1 cellular context compared by ENCODE assay signal in genomic region chr16:53346-54236, GRCh38.
TF ChIP-seq lines count a peak whose summit lies in the region.

TSS of gene POLR3K (minus strand) at chr16:53608. CDS start at chr16:53586, 22 bp downstream.
TSS of gene SNRNP25 (plus strand) at chr16:53828. CDS start at chr16:54017, 189 bp downstream.

TF ChIP-seq in HepG2, 621 proteins besides CTCF, POLR2A, EP300 and RAD21 (continued from another document and continues in another):
- TF ChIP-seq ZNF674 (CRISPR knock-in tag; IDR thresholded peaks at IDR 0.05; ENCODE audit: low read depth) (peak; percentile 91; the same call in 1 of the 2 replicates), ZNF564 (CRISPR knock-in tag; IDR thresholded peaks at IDR 0.05) (peak; percentile 93), RFX1 (IDR thresholded peaks at IDR 0.05) (no peak), FLYWCH1 (CRISPR knock-in tag; IDR thresholded peaks at IDR 0.05) (no peak), KLF9 (CRISPR knock-in tag; IDR thresholded peaks at IDR 0.05; ENCODE audit: low read depth) (no peak), MED8 (CRISPR knock-in tag; IDR thresholded peaks at IDR 0.05; ENCODE audit: insufficient replicate concordance) (no peak), SYNCRIP (IDR thresholded peaks at IDR 0.05; ENCODE audit: insufficient read depth, low read depth, low read length) (no peak), RELA (CRISPR knock-in tag; IDR thresholded peaks at IDR 0.05) (no peak), ZNF264 (CRISPR knock-in tag; IDR thresholded peaks at IDR 0.05) (0 out of 2 replicates have a peak, but pooled peaks have one; percentile 12), NCOR1 (IDR thresholded peaks at IDR 0.05; ENCODE audit: borderline replicate concordance, low read length) (no peak), ISX (CRISPR knock-in tag; conservative IDR thresholded peaks at IDR 0.05) (peak; percentile 73; the same call in 1 of the 2 replicates), POLR2AphosphoS5 (IDR thresholded peaks at IDR 0.05; ENCODE audit: low read depth, low read length) (peak; percentile 74), LCORL (IDR thresholded peaks at IDR 0.05) (no peak), LCORL (CRISPR knock-in tag; IDR thresholded peaks at IDR 0.05) (peak; percentile 68), ELF4 (CRISPR knock-in tag; IDR thresholded peaks at IDR 0.05; ENCODE audit: borderline replicate concordance) (peak; percentile 79; the same call in 1 of the 2 replicates), YEATS2 (CRISPR knock-in tag; IDR thresholded peaks at IDR 0.05; ENCODE audit: borderline replicate concordance) (peak; percentile 36; the same call in 1 of the 2 replicates), THAP9 (CRISPR knock-in tag; IDR thresholded peaks at IDR 0.05; ENCODE audit: borderline replicate concordance) (peak; percentile 76; the same call in 1 of the 2 replicates), ZNF337 (CRISPR knock-in tag; IDR thresholded peaks at IDR 0.05; ENCODE audit: borderline replicate concordance, low read depth) (no peak), TFDP1 (CRISPR knock-in tag; IDR thresholded peaks at IDR 0.05; ENCODE audit: borderline replicate concordance) (peak; percentile 97), KLF6 (CRISPR knock-in tag; IDR thresholded peaks at IDR 0.05) (peak; percentile 40), ZNF670 (CRISPR knock-in tag; IDR thresholded peaks at IDR 0.05; ENCODE audit: borderline replicate concordance) (peak; percentile 65; the same call in 1 of the 2 replicates), ZNF331 (CRISPR knock-in tag; IDR thresholded peaks at IDR 0.05) (no peak), U2AF1 (optimal IDR thresholded peaks at IDR 0.05; ENCODE audit: low read depth, low read length) (no peak), ZBTB34 (CRISPR knock-in tag; IDR thresholded peaks at IDR 0.05) (no peak), ZNF839 (CRISPR knock-in tag; IDR thresholded peaks at IDR 0.05; ENCODE audit: borderline replicate concordance) (0 out of 2 replicates have a peak, but pooled peaks have one; percentile 42), ZNF660 (CRISPR knock-in tag; IDR thresholded peaks at IDR 0.05; ENCODE audit: borderline replicate concordance, low read depth) (no peak), KDM4B (CRISPR knock-in tag; IDR thresholded peaks at IDR 0.05) (no peak), BRD4 (CRISPR knock-in tag; IDR thresholded peaks at IDR 0.05) (0 out of 2 replicates have a peak, but pooled peaks have one; percentile 1), ATF7 (IDR thresholded peaks at IDR 0.05) (no peak), ATF7 (CRISPR knock-in tag; IDR thresholded peaks at IDR 0.05) (no peak), IKZF1 (IDR thresholded peaks at IDR 0.05) (no peak), DMAP1 (CRISPR knock-in tag; IDR thresholded peaks at IDR 0.05) (peak; percentile 70), AHR (CRISPR knock-in tag; IDR thresholded peaks at IDR 0.05) (peak; percentile 1; the same call in 1 of the 2 replicates), EED (CRISPR knock-in tag; IDR thresholded peaks at IDR 0.05) (peak; percentile 90), PAX8 (CRISPR knock-in tag; IDR thresholded peaks at IDR 0.05; ENCODE audit: borderline replicate concordance) (peak; percentile 61; the same call in 1 of the 2 replicates), ZNF549 (CRISPR knock-in tag; IDR thresholded peaks at IDR 0.05) (no peak), SIN3A (IDR thresholded peaks at IDR 0.05; ENCODE audit: borderline replicate concordance, low read depth, low read length) (peak; percentile 29; the same call in 1 of the 2 replicates), ZNF609 (CRISPR knock-in tag; IDR thresholded peaks at IDR 0.05; ENCODE audit: borderline replicate concordance) (no peak; the same call in 1 of the 2 replicates), JARID2 (CRISPR knock-in tag; IDR thresholded peaks at IDR 0.05; ENCODE audit: insufficient replicate concordance) (no peak), XRCC5 (optimal IDR thresholded peaks at IDR 0.05; ENCODE audit: low read length) (no peak), RARG (CRISPR knock-in tag; IDR thresholded peaks at IDR 0.05; ENCODE audit: low read depth) (no peak), NFKBIZ (CRISPR knock-in tag; IDR thresholded peaks at IDR 0.05) (no peak), ZNF546 (CRISPR knock-in tag; conservative IDR thresholded peaks at IDR 0.05) (no peak), RERE (CRISPR knock-in tag; IDR thresholded peaks at IDR 0.05; ENCODE audit: low read depth) (no peak)
- TF ChIP-seq, protein P1, sequence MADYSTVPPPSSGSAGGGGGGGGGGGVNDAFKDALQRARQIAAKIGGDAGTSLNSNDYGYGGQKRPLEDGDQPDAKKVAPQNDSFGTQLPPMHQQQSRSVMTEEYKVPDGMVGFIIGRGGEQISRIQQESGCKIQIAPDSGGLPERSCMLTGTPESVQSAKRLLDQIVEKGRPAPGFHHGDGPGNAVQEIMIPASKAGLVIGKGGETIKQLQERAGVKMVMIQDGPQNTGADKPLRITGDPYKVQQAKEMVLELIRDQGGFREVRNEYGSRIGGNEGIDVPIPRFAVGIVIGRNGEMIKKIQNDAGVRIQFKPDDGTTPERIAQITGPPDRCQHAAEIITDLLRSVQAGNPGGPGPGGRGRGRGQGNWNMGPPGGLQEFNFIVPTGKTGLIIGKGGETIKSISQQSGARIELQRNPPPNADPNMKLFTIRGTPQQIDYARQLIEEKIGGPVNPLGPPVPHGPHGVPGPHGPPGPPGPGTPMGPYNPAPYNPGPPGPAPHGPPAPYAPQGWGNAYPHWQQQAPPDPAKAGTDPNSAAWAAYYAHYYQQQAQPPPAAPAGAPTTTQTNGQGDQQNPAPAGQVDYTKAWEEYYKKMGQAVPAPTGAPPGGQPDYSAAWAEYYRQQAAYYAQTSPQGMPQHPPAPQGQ (CRISPR knock-in tag; IDR thresholded peaks at IDR 0.05; ENCODE audit: borderline replicate concordance), result no peak
- TF ChIP-seq, protein P2, sequence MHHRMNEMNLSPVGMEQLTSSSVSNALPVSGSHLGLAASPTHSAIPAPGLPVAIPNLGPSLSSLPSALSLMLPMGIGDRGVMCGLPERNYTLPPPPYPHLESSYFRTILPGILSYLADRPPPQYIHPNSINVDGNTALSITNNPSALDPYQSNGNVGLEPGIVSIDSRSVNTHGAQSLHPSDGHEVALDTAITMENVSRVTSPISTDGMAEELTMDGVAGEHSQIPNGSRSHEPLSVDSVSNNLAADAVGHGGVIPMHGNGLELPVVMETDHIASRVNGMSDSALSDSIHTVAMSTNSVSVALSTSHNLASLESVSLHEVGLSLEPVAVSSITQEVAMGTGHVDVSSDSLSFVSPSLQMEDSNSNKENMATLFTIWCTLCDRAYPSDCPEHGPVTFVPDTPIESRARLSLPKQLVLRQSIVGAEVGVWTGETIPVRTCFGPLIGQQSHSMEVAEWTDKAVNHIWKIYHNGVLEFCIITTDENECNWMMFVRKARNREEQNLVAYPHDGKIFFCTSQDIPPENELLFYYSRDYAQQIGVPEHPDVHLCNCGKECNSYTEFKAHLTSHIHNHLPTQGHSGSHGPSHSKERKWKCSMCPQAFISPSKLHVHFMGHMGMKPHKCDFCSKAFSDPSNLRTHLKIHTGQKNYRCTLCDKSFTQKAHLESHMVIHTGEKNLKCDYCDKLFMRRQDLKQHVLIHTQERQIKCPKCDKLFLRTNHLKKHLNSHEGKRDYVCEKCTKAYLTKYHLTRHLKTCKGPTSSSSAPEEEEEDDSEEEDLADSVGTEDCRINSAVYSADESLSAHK (CRISPR knock-in tag; IDR thresholded peaks at IDR 0.05; ENCODE audit: borderline replicate concordance), result no peak
